8 cellular contexts compared by ENCODE assay signal in the genomic region with DNA sequence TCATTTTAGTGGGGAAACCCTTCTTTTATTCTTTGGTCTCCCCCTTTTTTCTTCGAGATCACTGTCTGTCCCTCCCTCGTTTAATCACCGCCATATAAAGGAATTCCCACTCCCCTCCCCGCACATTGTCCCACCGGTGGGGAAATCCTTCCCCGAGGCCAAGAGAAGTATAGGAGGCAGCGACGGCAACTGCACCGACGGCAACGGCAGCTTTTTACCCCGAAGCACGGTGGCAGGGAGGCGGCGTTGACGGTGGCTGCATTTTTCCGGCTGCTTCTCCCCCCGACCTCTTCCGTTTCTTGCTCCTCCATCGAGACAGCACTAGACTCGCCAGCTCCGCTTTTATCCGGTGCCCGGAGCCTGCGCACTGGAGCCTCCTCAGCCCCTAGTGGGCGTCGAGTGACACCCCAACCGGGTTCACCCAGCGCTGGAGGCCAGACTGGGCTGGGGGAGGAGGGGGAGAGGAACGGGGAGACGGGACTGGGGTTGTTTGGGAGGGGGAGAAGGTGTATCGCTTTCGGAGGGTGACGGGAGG. TPM values are rescaled to one million over a fixed set of nuclear protein-coding genes. Genes with fewer than 3 reads are reported as not detected.
DNase-seq lines count a peak whose midpoint lies in the region; ATAC-seq and TF ChIP-seq lines count a peak whose summit lies in the region.

No MANE protein-coding gene starts in this region.

- no TSS peak for BruUV-seq in IMR-90 (replicated peaks; lab: Mats Ljungman, UMichigan)

- POLR2A ChIA-PET in IMR-90 (lab: Charles Lee; ENCODE audit: unreplicated experiment) = interaction anchor here (1.0 to 2.3 kb wide), 5 partner anchors 12 to 50 kb away, joined by 3 to 10 read pairs (median 5); no protein-coding TSS in a partner anchor

- peak overlapping the region; percentile 100 for H3K4ac ChIP-seq in IMR-90 (ENCODE audit: low read depth, low read length)

- 0% methylated on average over 17 of the region's 34 CpGs; no CpG with 5 or more reads in 1 of the 2 experiments for WGBS in IMR-90 (ENCODE audit: extremely low coverage in 2 of 2, insufficient read length in 1 of 2), 2 experiments
- 2% methylated on average over 32 of the region's 34 CpGs for WGBS in esophagus muscularis mucosa

- peak; percentile 57 for TF ChIP-seq CTCF in IMR-90 (conservative IDR thresholded peaks at IDR 0.05; ENCODE audit: low read depth, low read length)
- peak in 2 of 3 experiments; percentile 38 to 66 for TF ChIP-seq CTCF in esophagus muscularis mucosa (IDR thresholded peaks at IDR 0.05)

- peak overlapping the region; percentile 100 for H2AK9ac ChIP-seq in IMR-90 (replicated peaks; ENCODE audit: low read depth, low read length, poor library complexity)

- peak overlapping the region; percentile 100 for H4K8ac ChIP-seq in IMR-90 (ENCODE audit: low read depth in 2 of 2, low read length in 2 of 2)

- H2AFZ ChIP-seq in IMR-90 (replicated peaks; ENCODE audit: low read length, poor library complexity) = peak overlapping the region; percentile 93

- peak overlapping the region; percentile 100 for H3K23ac ChIP-seq in IMR-90 (ENCODE audit: low read depth, low read length)

- H3K27me3 ChIP-seq in IMR-90 (ENCODE audit: control insufficient read depth, insufficient read depth, low read length) = no peaks in the 10 kb centered on the region
- no peaks in the 10 kb centered on the region for H3K27me3 ChIP-seq in esophagus muscularis mucosa

- CTCF ChIA-PET in IMR-90 (lab: Yijun Ruan, JAX) = interaction anchor here (0.6 to 1.3 kb wide), 4 partner anchors 14 to 107 kb away, joined by 3 to 4 read pairs (median 4); no protein-coding TSS in a partner anchor

- in situ Hi-C loops in IMR-90 (cut with MboI; ENCODE audit: low sequenced_read_pairs) = no loop called here

- intact Hi-C loops in IMR-90 (cut with micrococcal nuclease) = loop anchor here (1.0 to 2.0 kb wide), 2 partner anchors 29 to 69 kb away; no protein-coding TSS in a partner anchor
- intact Hi-C loops in esophagus muscularis mucosa (cut with DNase I) = no loop called here

- TF ChIP-seq RAD21 in IMR-90 (IDR thresholded peaks at IDR 0.05; ENCODE audit: low read length) = peak; percentile 3; the same call in 1 of the 2 replicates

- peak; percentile 47 for DNase-seq in DMS114 treated with DMSO at 0.1 percent for 48 hours (lab: John Stamatoyannopoulos, UW; ENCODE audit: unreplicated experiment)
- peak; percentile 93 for DNase-seq in IMR-90
- DNase-seq in OCI-M1 (lab: John Stamatoyannopoulos, UW) = peak; percentile 88
- DNase-seq in activated T-cell treated with anti-CD3 and anti-CD28 coated beads, Interleukin-2, amount 50 U/mL, for 48 hours = peak; percentile 95
- DNase-seq in esophagus muscularis mucosa (ENCODE audit: extremely low spot score) = peak; percentile 98
- DNase-seq in myocyte (ENCODE audit: low read depth) = peak; percentile 99
- DNase-seq in stimulated activated CD8-positive, alpha-beta memory T cell treated with anti-CD3 and anti-CD28 coated beads, Interleukin-7, amount 100 ng/mL, for 4 hours (ENCODE audit: low read depth in 2 of 2) = peak; percentile 90 to 93

- H3K14ac ChIP-seq in IMR-90 (replicated peaks; ENCODE audit: low read depth, low read length) = peak overlapping the region; percentile 100

- peak overlapping the region; percentile 100 for H4K91ac ChIP-seq in IMR-90 (ENCODE audit: insufficient read depth, low read depth, low read length)

- H3K9me3 ChIP-seq in IMR-90 (ENCODE audit: control insufficient read depth, insufficient read depth, low read length) (no peaks in the 10 kb centered on the region), esophagus muscularis mucosa (no peaks in the 10 kb centered on the region)

- H3K4me3 ChIP-seq in IMR-90 (ENCODE audit: insufficient read depth, low read depth, low read length) = peak overlapping the region; percentile 92
- peak overlapping the region; percentile 67 to 90 (median 86) for H3K4me3 ChIP-seq in esophagus muscularis mucosa

- H3K18ac ChIP-seq in IMR-90 (ENCODE audit: low read depth, low read length) = peak overlapping the region; percentile 97

- H2BK5ac ChIP-seq in IMR-90 (ENCODE audit: low read depth, low read length, poor library complexity, severe bottlenecking) = peak overlapping the region; percentile 97

- H3K56ac ChIP-seq in IMR-90 (ENCODE audit: extremely low read depth, insufficient read depth, low read length) = peak overlapping the region; percentile 100

- H3K79me1 ChIP-seq in IMR-90 (ENCODE audit: low read depth in 1 of 2, low read length in 2 of 2) = peaks cover 0 to 19% of the 10 kb centered on the region in 2 experiments; a peak in 2 of 4 replicates

- peaks cover 48% of the 10 kb centered on the region for H4K20me1 ChIP-seq in IMR-90 (ENCODE audit: insufficient read depth, low read length)

- no peak for TF ChIP-seq EP300 in esophagus muscularis mucosa (IDR thresholded peaks at IDR 0.05)

- peak overlapping the region; percentile 99 for H4K5ac ChIP-seq in IMR-90 (ENCODE audit: low read depth, low read length)

- dilution Hi-C loops in IMR-90 (cut with HindIII; ENCODE audit: low sequenced_read_pairs, unreplicated experiment) = no loop called here

- H3K4me1 ChIP-seq in IMR-90 (ENCODE audit: control insufficient read depth, insufficient read depth, low read length) (peaks cover 1% of the 10 kb centered on the region; the same call in 1 of the 2 replicates), esophagus muscularis mucosa (peaks cover 21 to 45% (median 31%) of the 10 kb centered on the region in 4 donors)

- peak overlapping the region; percentile 82 for H2BK20ac ChIP-seq in IMR-90 (ENCODE audit: low read depth, low read length)

- H2BK120ac ChIP-seq in IMR-90 (ENCODE audit: low read depth, low read length) = peak overlapping the region; percentile 97

- peak overlapping the region; percentile 100 for H2AK5ac ChIP-seq in IMR-90 (ENCODE audit: low read depth, low read length)

- H3K9me1 ChIP-seq in IMR-90 (ENCODE audit: insufficient read depth, low read length) = 0 out of 2 replicates have a peak, but pooled peaks cover 2% of the 10 kb centered on the region

- H3K9ac ChIP-seq in IMR-90 (ENCODE audit: low read depth, low read length) = peak overlapping the region; percentile 96

- ATAC-seq in GM21515 (IDR thresholded peaks at IDR 0.05; ENCODE audit: unreplicated experiment) (peak; percentile 37), IMR-90 (ENCODE audit: low read depth) (peak; percentile 70)

- peak overlapping the region; percentile 91 for H3K27ac ChIP-seq in IMR-90 (ENCODE audit: insufficient read depth, low read length)
- H3K27ac ChIP-seq in esophagus muscularis mucosa (replicated peaks in 1 of 4) = peak overlapping the region; percentile 95 to 100 (median 100)

- TF ChIP-seq POLR2A in IMR-90 (IDR thresholded peaks at IDR 0.05; ENCODE audit: low read depth, low read length) = peak; percentile 97
- TF ChIP-seq POLR2A in esophagus muscularis mucosa (IDR thresholded peaks at IDR 0.05; ENCODE audit: low read depth) = peak; percentile 22

- H2BK15ac ChIP-seq in IMR-90 (ENCODE audit: low read depth, low read length) = peak overlapping the region; percentile 100; the same call in 2 of the 3 replicates

- H3K36me3 ChIP-seq in IMR-90 (ENCODE audit: control insufficient read depth, insufficient read depth, low read length) (peaks cover under 1% of the 10 kb centered on the region; the same call in 1 of the 2 replicates), esophagus muscularis mucosa (no peaks in the 10 kb centered on the region)

- peak overlapping the region; percentile 84 for H3K4me2 ChIP-seq in IMR-90 (ENCODE audit: low read depth, low read length)

TF ChIP-seq in IMR-90, 13 proteins besides CTCF, POLR2A, EP300 and RAD21:
- no peak for TF ChIP-seq MXI1 (IDR thresholded peaks at IDR 0.05; ENCODE audit: borderline replicate concordance, low read depth, low read length)
- peak; percentile 95 for TF ChIP-seq CHD1 (IDR thresholded peaks at IDR 0.05; ENCODE audit: low read depth, low read length)
- TF ChIP-seq MAZ (IDR thresholded peaks at IDR 0.05; ENCODE audit: borderline replicate concordance, low read depth, low read length) = peak; percentile 63; the same call in 1 of the 2 replicates
- no peak for TF ChIP-seq USF2 (IDR thresholded peaks at IDR 0.05; ENCODE audit: low read depth, low read length)
- TF ChIP-seq, protein P1, sequence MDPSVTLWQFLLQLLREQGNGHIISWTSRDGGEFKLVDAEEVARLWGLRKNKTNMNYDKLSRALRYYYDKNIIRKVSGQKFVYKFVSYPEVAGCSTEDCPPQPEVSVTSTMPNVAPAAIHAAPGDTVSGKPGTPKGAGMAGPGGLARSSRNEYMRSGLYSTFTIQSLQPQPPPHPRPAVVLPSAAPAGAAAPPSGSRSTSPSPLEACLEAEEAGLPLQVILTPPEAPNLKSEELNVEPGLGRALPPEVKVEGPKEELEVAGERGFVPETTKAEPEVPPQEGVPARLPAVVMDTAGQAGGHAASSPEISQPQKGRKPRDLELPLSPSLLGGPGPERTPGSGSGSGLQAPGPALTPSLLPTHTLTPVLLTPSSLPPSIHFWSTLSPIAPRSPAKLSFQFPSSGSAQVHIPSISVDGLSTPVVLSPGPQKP (IDR thresholded peaks at IDR 0.05; ENCODE audit: borderline replicate concordance, low read depth, low read length) = no peak
- no peak; the same call in 1 of the 2 replicates for TF ChIP-seq NFE2L2 (IDR thresholded peaks at IDR 0.05; ENCODE audit: low read depth, low read length)
- no peak for TF ChIP-seq CEBPB (IDR thresholded peaks at IDR 0.05; ENCODE audit: low read depth, low read length)
- no peak for TF ChIP-seq BHLHE40 (IDR thresholded peaks at IDR 0.05; ENCODE audit: low read depth, low read length)

RNA-seq across cellular contexts. Expression of gene KMT2E, which starts 0.7 kb away (rescaled TPM):
- total RNA-seq in IMR-90 (2012; rRNA removed) (79.2 and 83.3 TPM in 2 replicates), esophagus muscularis mucosa (100 to 1,000 TPM in 2 of 4 donors, 10 to 100 TPM in 2; 77.0 to 109 (median 94.0) TPM), myocyte (42.4 and 51.7 TPM in 2 replicates)
- 12.9 and 16.8 TPM in 2 replicates for polyA plus RNA-seq in IMR-90 (2012; rRNA removed)
- 5.3 and 7.7 TPM in 2 replicates for polyA plus RNA-seq in IMR-90 (2012; cell fraction: cytosol; rRNA removed)
- polyA plus RNA-seq in IMR-90 (2012; cell fraction: nucleus; rRNA removed; ENCODE audit: low replicate concordance) = 7.4 and 30.8 TPM in 2 replicates
- polyA plus RNA-seq in myocyte (2012) = 23.3 TPM

Comparison
In these comparisons a context has a peak if more than half of its experiments do, and no peak if none do; other contexts are left out.
1. Peak in every context shown above with its lines: DNase-seq, ATAC-seq, H3K4me3 ChIP-seq and H3K27ac ChIP-seq.
2. DNase-seq: peak in every context shown above with its lines; median percentile 99 in myocyte; 98 in esophagus muscularis mucosa; 95 in activated T-cell treated with anti-CD3 and anti-CD28 coated beads, Interleukin-2, amount 50 U/mL, for 48 hours; 93 in IMR-90; 92 in stimulated activated CD8-positive, alpha-beta memory T cell treated with anti-CD3 and anti-CD28 coated beads, Interleukin-7, amount 100 ng/mL, for 4 hours; 88 in OCI-M1; 47 in DMS114 treated with DMSO at 0.1 percent for 48 hours.